ENCODE assay signal across 35 cellular contexts in the genomic region with DNA sequence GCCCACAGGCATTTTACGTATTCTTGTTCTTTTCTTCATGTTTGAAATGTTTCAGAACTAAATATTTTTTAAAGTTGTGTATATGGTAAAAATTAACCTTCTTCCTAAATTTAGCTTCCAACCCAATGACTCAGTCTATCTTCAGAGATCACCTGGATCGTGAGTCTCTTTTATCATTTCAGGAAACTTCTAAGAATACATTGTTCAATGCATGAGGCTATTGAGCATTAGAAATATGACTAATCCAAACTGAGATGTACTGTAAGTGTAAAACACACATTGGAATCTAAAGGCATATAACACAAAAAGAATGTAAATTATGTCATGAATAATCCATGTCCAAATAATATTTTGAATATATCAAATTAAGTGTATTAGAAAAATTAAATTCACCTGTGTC.
"Had no signal": no experiment of that assay in that cellular context is flagged by ENCODE, and none has a peak within 500 bp of the region (broad histone marks: within the 10 kb centered on the region; RNA-seq: fewer than 3 reads in every experiment).

No MANE protein-coding gene starts in this region.

- FAIRE-seq: TTC549 had no signal

- ATAC-seq: activated CD8-positive, alpha-beta T cell treated with anti-CD3 and anti-CD28 coated beads for 36 hours; activated naive CD8-positive, alpha-beta T cell treated with anti-CD3 and anti-CD28 coated beads, Interleukin-2, amount 50 U/mL, for 24 hours; activated T-cell treated with anti-CD3 and anti-CD28 coated beads, Interleukin-2, amount 50 U/mL, for 4 hours; activated T-cell treated with anti-CD3 and anti-CD28 coated beads, Interleukin-2, amount 50 U/mL, for 72 hours; activated T-helper 17 cell treated with anti-CD3 and anti-CD28 coated beads, Interleukin-2, amount 50 U/mL, for 72 hours had no signal

- H3K36me3 ChIP-seq: ascending aorta had no signal

- H3K4me3 ChIP-seq: ascending aorta had no signal

- H3K27me3 ChIP-seq: ascending aorta had no signal

- H3K9me3 Mint-ChIP-seq: activated B cell treated with CpG ODN at 0.5 μM for 24 hours; activated CD4-positive, alpha-beta T cell treated with anti-CD3 and anti-CD28 coated beads, Interleukin-2, amount 10 ng/mL, durations not matched to agents 24 days and 14 days; activated CD8-positive, alpha-beta T cell treated with anti-CD3 and anti-CD28 coated beads for 36 hours; activated naive CD4-positive, alpha-beta T cell treated with anti-CD3 and anti-CD28 coated beads for 36 hours; activated naive CD8-positive, alpha-beta T cell treated with anti-CD3 and anti-CD28 coated beads, Interleukin-2, amount 10 ng/mL, durations not matched to agents 7 days and 5 days; activated naive CD8-positive, alpha-beta T cell treated with anti-CD3 and anti-CD28 coated beads, Interleukin-2, amount 50 U/mL, for 24 hours; activated T-helper 1 cell treated with anti-CD3 and anti-CD28 coated beads, Interleukin-12 subunit alpha, Interleukin-12 subunit beta, Interleukin-2, Interleukin-4 antibody, amounts not matched to agents 30 ng/mL and 10 ng/mL and 1 ng/mL, durations not matched to agents 14 hours and 24 hours and 36 hours; brain had no signal

- H3K4me3 Mint-ChIP-seq: activated B cell treated with CpG ODN at 0.5 μM for 24 hours; activated CD4-positive, alpha-beta memory T cell treated with anti-CD3 and anti-CD28 coated beads for 36 hours; activated CD4-positive, alpha-beta T cell treated with anti-CD3 and anti-CD28 coated beads, Interleukin-2, amount 10 ng/mL, durations not matched to agents 24 days and 14 days; activated CD8-positive, alpha-beta T cell treated with anti-CD3 and anti-CD28 coated beads for 36 hours; activated naive CD4-positive, alpha-beta T cell treated with anti-CD3 and anti-CD28 coated beads for 36 hours; activated naive CD8-positive, alpha-beta T cell; activated naive CD8-positive, alpha-beta T cell treated with anti-CD3 and anti-CD28 coated beads, Interleukin-2, amount 10 ng/mL, durations not matched to agents 7 days and 5 days; activated naive CD8-positive, alpha-beta T cell treated with anti-CD3 and anti-CD28 coated beads, Interleukin-2, amount 50 U/mL, for 24 hours; activated T-cell treated with anti-CD3 and anti-CD28 coated beads, Interleukin-2, amount 50 U/mL, for 4 hours; activated T-cell treated with anti-CD3 and anti-CD28 coated beads, Interleukin-2, amount 50 U/mL, for 72 hours; activated T-helper 1 cell treated with anti-CD3 and anti-CD28 coated beads, Interleukin-12 subunit alpha, Interleukin-12 subunit beta, Interleukin-2, Interleukin-4 antibody, amounts not matched to agents 30 ng/mL and 10 ng/mL and 1 ng/mL, durations not matched to agents 14 hours and 24 hours and 36 hours; activated T-helper 17 cell treated with anti-CD3 and anti-CD28 coated beads, Interleukin-2, amount 50 U/mL, for 72 hours; brain; T-helper 1 cell treated with Interleukin-12 subunit alpha and Interleukin-12 subunit beta and Interleukin-4 antibody, amounts not matched to agents 30 μg/mL and 1 μg/mL, for 36 hours; T-helper 2 cell treated with Interferon-gamma antibody and Interleukin-4, amounts not matched to agents 5 μg/mL and 100 μg/mL, for 36 hours had no signal

- DNase-seq: activated B cell treated with CpG ODN at 0.5 μM for 24 hours; activated CD4-positive, alpha-beta memory T cell treated with anti-CD3 and anti-CD28 coated beads for 36 hours; activated CD4-positive, alpha-beta T cell treated with anti-CD3 and anti-CD28 coated beads for 4 hours; activated CD4-positive, alpha-beta T cell treated with anti-CD3 and anti-CD28 coated beads, Interleukin-2, amount 10 ng/mL, durations not matched to agents 24 days and 14 days; activated CD4-positive, alpha-beta T cell treated with anti-CD3 and anti-CD28 coated beads, Interleukin-2, amount 50 U/mL, for 1 hour; activated CD4-positive, alpha-beta T cell treated with anti-CD3 and anti-CD28 coated beads, Interleukin-2, amount 50 U/mL, for 4 hours; activated CD4-positive, CD25-positive, alpha-beta regulatory T cell treated with anti-CD3 and anti-CD28 coated beads, Interleukin-2, amount 50 U/mL, for 72 hours; activated CD8-positive, alpha-beta memory T cell treated with anti-CD3 and anti-CD28 coated beads, Interleukin-2, amount 50 U/mL, for 4 hours; activated CD8-positive, alpha-beta T cell treated with anti-CD3 and anti-CD28 coated beads for 36 hours; activated effector memory CD4-positive, alpha-beta T cell treated with anti-CD3 and anti-CD28 coated beads, Interleukin-2, amount 50 U/mL, for 16 hours; activated gamma-delta T cell treated with Interleukin-2 at 50 U/mL for 16 hours; activated naive CD4-positive, alpha-beta T cell; activated naive CD4-positive, alpha-beta T cell treated with anti-CD3 and anti-CD28 coated beads for 36 hours; activated naive CD4-positive, alpha-beta T cell treated with anti-CD3 and anti-CD28 coated beads, Interleukin-2, amount 50 U/mL, for 16 hours; activated naive CD8-positive, alpha-beta T cell treated with anti-CD3 and anti-CD28 coated beads, Interleukin-2, amount 10 ng/mL, durations not matched to agents 7 days and 5 days; activated naive CD8-positive, alpha-beta T cell treated with anti-CD3 and anti-CD28 coated beads, Interleukin-2, amount 50 U/mL, for 24 hours; activated T-cell treated with anti-CD3 and anti-CD28 coated beads for 4 hours; activated T-cell treated with anti-CD3 and anti-CD28 coated beads, Interleukin-2, amount 50 U/mL, for 1 hour; activated T-cell treated with anti-CD3 and anti-CD28 coated beads, Interleukin-2, amount 50 U/mL, for 4 hours; activated T-cell treated with anti-CD3 and anti-CD28 coated beads, Interleukin-2, amount 50 U/mL, for 72 hours; amygdala; anterior cingulate cortex; central memory CD4-positive, alpha-beta T cell; T-helper 1 cell; T-helper 2 cell; T-helper 9 cell had no signal

- H3K36me3 Mint-ChIP-seq: activated CD4-positive, alpha-beta memory T cell treated with anti-CD3 and anti-CD28 coated beads for 36 hours; activated naive CD8-positive, alpha-beta T cell; activated naive CD8-positive, alpha-beta T cell treated with anti-CD3 and anti-CD28 coated beads, Interleukin-2, amount 10 ng/mL, durations not matched to agents 7 days and 5 days; brain had no signal

- H3K27ac Mint-ChIP-seq: activated B cell treated with CpG ODN at 0.5 μM for 24 hours; activated CD4-positive, alpha-beta memory T cell treated with anti-CD3 and anti-CD28 coated beads for 36 hours; activated CD4-positive, alpha-beta T cell treated with anti-CD3 and anti-CD28 coated beads, Interleukin-2, amount 10 ng/mL, durations not matched to agents 24 days and 14 days; activated CD8-positive, alpha-beta T cell treated with anti-CD3 and anti-CD28 coated beads for 36 hours; activated naive CD4-positive, alpha-beta T cell treated with anti-CD3 and anti-CD28 coated beads for 36 hours; activated naive CD8-positive, alpha-beta T cell; activated naive CD8-positive, alpha-beta T cell treated with anti-CD3 and anti-CD28 coated beads, Interleukin-2, amount 10 ng/mL, durations not matched to agents 7 days and 5 days; activated naive CD8-positive, alpha-beta T cell treated with anti-CD3 and anti-CD28 coated beads, Interleukin-2, amount 50 U/mL, for 24 hours; activated T-cell treated with anti-CD3 and anti-CD28 coated beads, Interleukin-2, amount 50 U/mL, for 72 hours; activated T-helper 1 cell treated with anti-CD3 and anti-CD28 coated beads, Interleukin-12 subunit alpha, Interleukin-12 subunit beta, Interleukin-2, Interleukin-4 antibody, amounts not matched to agents 30 ng/mL and 10 ng/mL and 1 ng/mL, durations not matched to agents 14 hours and 24 hours and 36 hours; activated T-helper 17 cell treated with anti-CD3 and anti-CD28 coated beads, Interleukin-2, amount 50 U/mL, for 72 hours; brain; T-helper 1 cell treated with Interleukin-12 subunit alpha and Interleukin-12 subunit beta and Interleukin-4 antibody, amounts not matched to agents 30 μg/mL and 1 μg/mL, for 36 hours; T-helper 2 cell treated with Interferon-gamma antibody and Interleukin-4, amounts not matched to agents 5 μg/mL and 100 μg/mL, for 36 hours had no signal

- H3K27ac ChIP-seq: ascending aorta, VCaP had no signal

- H3K4me1 Mint-ChIP-seq: activated CD4-positive, alpha-beta T cell treated with anti-CD3 and anti-CD28 coated beads, Interleukin-2, amount 10 ng/mL, durations not matched to agents 24 days and 14 days; activated naive CD8-positive, alpha-beta T cell treated with anti-CD3 and anti-CD28 coated beads, Interleukin-2, amount 10 ng/mL, durations not matched to agents 7 days and 5 days; activated naive CD8-positive, alpha-beta T cell treated with anti-CD3 and anti-CD28 coated beads, Interleukin-2, amount 50 U/mL, for 24 hours; activated T-helper 17 cell treated with anti-CD3 and anti-CD28 coated beads, Interleukin-2, amount 50 U/mL, for 72 hours; brain had no signal

- H3K9me3 ChIP-seq: ascending aorta had no signal

- H3K4me1 ChIP-seq: ascending aorta had no signal

- H3K27me3 Mint-ChIP-seq: activated B cell treated with CpG ODN at 0.5 μM for 24 hours; activated CD4-positive, alpha-beta memory T cell treated with anti-CD3 and anti-CD28 coated beads for 36 hours; activated CD4-positive, alpha-beta T cell treated with anti-CD3 and anti-CD28 coated beads, Interleukin-2, amount 10 ng/mL, durations not matched to agents 24 days and 14 days; activated CD8-positive, alpha-beta T cell treated with anti-CD3 and anti-CD28 coated beads for 36 hours; activated naive CD8-positive, alpha-beta T cell; activated naive CD8-positive, alpha-beta T cell treated with anti-CD3 and anti-CD28 coated beads, Interleukin-2, amount 10 ng/mL, durations not matched to agents 7 days and 5 days; activated naive CD8-positive, alpha-beta T cell treated with anti-CD3 and anti-CD28 coated beads, Interleukin-2, amount 50 U/mL, for 24 hours; activated T-helper 17 cell treated with anti-CD3 and anti-CD28 coated beads, Interleukin-2, amount 50 U/mL, for 72 hours had no signal
